9 cellular contexts compared by ENCODE assay signal in genomic region chr1:211643324-211644212, GRCh38. TPM values are rescaled to one million over a fixed set of nuclear protein-coding genes. Genes with fewer than 3 reads are reported as not detected.
DNase-seq lines count a peak whose midpoint lies in the region; ATAC-seq and TF ChIP-seq lines count a peak whose summit lies in the region.
"Had no signal": no experiment of that assay in that cellular context is flagged by ENCODE, and none has a peak within 500 bp of the region (broad histone marks: within the 10 kb centered on the region; RNA-seq: fewer than 3 reads in every experiment).

No MANE protein-coding gene starts in this region.

- no peak overlapping the region for H3K4me3 ChIP-seq in vagina

- TF ChIP-seq CTCF in vagina (IDR thresholded peaks at IDR 0.05), result no peak

- no peaks in the 10 kb centered on the region for H3K36me3 Mint-ChIP-seq in activated naive CD8-positive, alpha-beta T cell treated with anti-CD3 and anti-CD28 coated beads, Interleukin-2, amount 10 ng/mL, durations not matched to agents 7 days and 5 days

- ATAC-seq in activated naive CD8-positive, alpha-beta T cell treated with anti-CD3 and anti-CD28 coated beads, Interleukin-2, amount 10 ng/mL, durations not matched to agents 7 days and 5 days (ENCODE audit: low read depth), result peak; percentile 74
- ATAC-seq in GM19452 (IDR thresholded peaks at IDR 0.05; ENCODE audit: unreplicated experiment), result no peak

- no peak for TF ChIP-seq POLR2A in vagina (IDR thresholded peaks at IDR 0.05)

- no peaks in the 10 kb centered on the region for H3K27me3 ChIP-seq in vagina

- H3K9me3 Mint-ChIP-seq in activated naive CD8-positive, alpha-beta T cell treated with anti-CD3 and anti-CD28 coated beads, Interleukin-2, amount 10 ng/mL, durations not matched to agents 7 days and 5 days, result no peaks in the 10 kb centered on the region
- H3K9me3 Mint-ChIP-seq: neural crest cell had no signal

- H3K4me1 ChIP-seq in vagina, result peaks cover 10% of the 10 kb centered on the region

- peak overlapping the region; percentile 9 for H3K4me3 Mint-ChIP-seq in activated naive CD8-positive, alpha-beta T cell treated with anti-CD3 and anti-CD28 coated beads, Interleukin-2, amount 10 ng/mL, durations not matched to agents 7 days and 5 days
- H3K4me3 Mint-ChIP-seq: neural crest cell had no signal

- H3K27ac ChIP-seq in vagina, result peak overlapping the region; percentile 30

- POLR2A ChIA-PET in activated naive CD8-positive, alpha-beta T cell treated with anti-CD3 and anti-CD28 coated beads, Interleukin-2, amount 10 ng/mL, durations not matched to agents 7 days and 5 days (lab: Charles Lee), result interaction anchor here (0.8 kb wide), 1 partner anchor 64 kb away, joined by 3 read pairs; the partner anchor contains the start of gene SLC30A1

- H3K36me3 ChIP-seq in vagina, result no peaks in the 10 kb centered on the region

- DNase-seq in DMS53 treated with DMSO at 0.1 percent for 48 hours (lab: John Stamatoyannopoulos, UW; ENCODE audit: unreplicated experiment), result peak; percentile 79
- peak; percentile 84 for DNase-seq in NCI-H2196 (lab: John Stamatoyannopoulos, UW; ENCODE audit: unreplicated experiment)
- DNase-seq in activated naive CD8-positive, alpha-beta T cell treated with anti-CD3 and anti-CD28 coated beads, Interleukin-2, amount 10 ng/mL, durations not matched to agents 7 days and 5 days, result peak; percentile 57
- DNase-seq in left kidney (ENCODE audit: low read depth, low spot score), result peak; percentile 94
- no peak for DNase-seq in vagina (ENCODE audit: extremely low spot score in 2 of 2)
- no peak for DNase-seq in activated CD4-positive, alpha-beta T cell treated with anti-CD3 and anti-CD28 coated beads, Interleukin-2, amount 50 U/mL, for 4 hours
- no peak for DNase-seq in pons (ENCODE audit: low spot score)

- H3K27me3 Mint-ChIP-seq in activated naive CD8-positive, alpha-beta T cell treated with anti-CD3 and anti-CD28 coated beads, Interleukin-2, amount 10 ng/mL, durations not matched to agents 7 days and 5 days, result peaks cover 20% of the 10 kb centered on the region

- peaks cover 14% of the 10 kb centered on the region for H3K4me1 Mint-ChIP-seq in activated naive CD8-positive, alpha-beta T cell treated with anti-CD3 and anti-CD28 coated beads, Interleukin-2, amount 10 ng/mL, durations not matched to agents 7 days and 5 days
- H3K4me1 Mint-ChIP-seq: neural crest cell had no signal

- intact Hi-C loops in vagina (cut with DNase I), result no loop called here

- H3K9me3 ChIP-seq in vagina, result no peaks in the 10 kb centered on the region

- H3K27ac Mint-ChIP-seq in activated naive CD8-positive, alpha-beta T cell treated with anti-CD3 and anti-CD28 coated beads, Interleukin-2, amount 10 ng/mL, durations not matched to agents 7 days and 5 days, result peak overlapping the region; percentile 9

RNA-seq across cellular contexts. Expression of gene NEK2, which starts 31.9 kb away (rescaled TPM):
- total RNA-seq in activated naive CD8-positive, alpha-beta T cell treated with anti-CD3 and anti-CD28 coated beads, Interleukin-2, amount 10 ng/mL, durations not matched to agents 7 days and 5 days, result 10 to 100 TPM; 31.8 to 32.7 TPM
- 1.7 TPM for total RNA-seq in vagina

Comparison
In these comparisons a context has a peak if more than half of its experiments do, and no peak if none do; other contexts are left out.
1. DNase-seq: peak in DMS53 treated with DMSO at 0.1 percent for 48 hours (single experiment), NCI-H2196 (single experiment), activated naive CD8-positive, alpha-beta T cell treated with anti-CD3 and anti-CD28 coated beads, Interleukin-2, amount 10 ng/mL, durations not matched to agents 7 days and 5 days (single experiment) and left kidney (single experiment); none in vagina (0 of 2), activated CD4-positive, alpha-beta T cell treated with anti-CD3 and anti-CD28 coated beads, Interleukin-2, amount 50 U/mL, for 4 hours (0 of 2) and pons (single experiment).
2. RNA of gene NEK2, which starts 31.9 kb away (total RNA-seq): 31.8 to 32.7 TPM in activated naive CD8-positive, alpha-beta T cell treated with anti-CD3 and anti-CD28 coated beads, Interleukin-2, amount 10 ng/mL, durations not matched to agents 7 days and 5 days; 1.7 TPM in vagina (single experiment); every median in the first group is over 10 times any median in the second.